Comparison of ENCODE assay signal across 10 cellular contexts in genomic region chr10:119989966-119990365, GRCh38.
"Had no signal": no experiment of that assay in that cellular context is flagged by ENCODE, and none has a peak within 500 bp of the region (broad histone marks: within the 10 kb centered on the region; RNA-seq: fewer than 3 reads in every experiment).

No MANE protein-coding gene starts in this region.

- FAIRE-seq: H1, H54, HepG2, K562 had no signal

- H3K4me1 Mint-ChIP-seq: GM23338, H9, IgD-negative memory B cell had no signal

- H3K36me3 Mint-ChIP-seq: IgD-negative memory B cell had no signal

- H3K27ac ChIP-seq: HL-60 had no signal

- DNase-seq: H9, HCEC 1CT, KG1 had no signal

- ATAC-seq: GM23338, HepG2, K562 had no signal

- H3K4me2 ChIP-seq: GM23338 had no signal

- H3K27ac Mint-ChIP-seq: GM23338, H9, IgD-negative memory B cell had no signal

- H3K4me3 Mint-ChIP-seq: GM23338, H9, IgD-negative memory B cell had no signal

- H3K9me3 Mint-ChIP-seq: GM23338, H9 had no signal

- H3K4me3 ChIP-seq: GM23338, K562 had no signal
